Comparison of ENCODE assay signal across 20 cellular contexts in genomic region chr1:201053155-201053860, GRCh38. TPM values are rescaled to one million over a fixed set of nuclear protein-coding genes. Genes with fewer than 3 reads are reported as not detected.
DNase-seq lines count a peak whose midpoint lies in the region; ATAC-seq and TF ChIP-seq lines count a peak whose summit lies in the region.
"Had no signal": no experiment of that assay in that cellular context is flagged by ENCODE, and none has a peak within 500 bp of the region (broad histone marks: within the 10 kb centered on the region; RNA-seq: fewer than 3 reads in every experiment).

No MANE protein-coding gene starts in this region.

- ATAC-seq in activated B cell treated with CpG ODN at 0.5 μM for 24 hours (ENCODE audit: low read depth) = peak; percentile 63
- no peak for ATAC-seq in HG02642 (IDR thresholded peaks at IDR 0.05; ENCODE audit: poor library complexity, unreplicated experiment)
- ATAC-seq in GM21619 (IDR thresholded peaks at IDR 0.05; ENCODE audit: unreplicated experiment) = no peak
- ATAC-seq: activated CD4-positive, alpha-beta T cell treated with anti-CD3 and anti-CD28 coated beads for 36 hours; CD8-positive, alpha-beta T cell had no signal

- H2AK5ac ChIP-seq in neuronal stem cell (ENCODE audit: low read depth, low read length) = peak overlapping the region; percentile 5

- H3K27ac ChIP-seq in KMS-11 = no peak overlapping the region
- H3K27ac ChIP-seq in neuronal stem cell (replicated peaks; ENCODE audit: low read length) = no peak overlapping the region
- H3K27ac ChIP-seq: SJSA1, uterus had no signal

- no peak overlapping the region for H3K27ac Mint-ChIP-seq in activated B cell treated with CpG ODN at 0.5 μM for 24 hours
- H3K27ac Mint-ChIP-seq: activated CD4-positive, alpha-beta T cell treated with anti-CD3 and anti-CD28 coated beads for 36 hours; CD8-positive, alpha-beta T cell had no signal

- peak overlapping the region; percentile 74 for H3K23ac ChIP-seq in neuronal stem cell (ENCODE audit: low read depth, low read length, poor library complexity)

- TF ChIP-seq CTCF in KMS-11 (conservative IDR thresholded peaks at IDR 0.05; ENCODE audit: low read depth, low read length) = peak; percentile 38; the same call in 1 of the 2 replicates
- no peak for TF ChIP-seq CTCF in activated B cell treated with CpG ODN at 0.5 μM for 24 hours (IDR thresholded peaks at IDR 0.05)

- no peaks in the 10 kb centered on the region for H4K20me1 ChIP-seq in KMS-11 (ENCODE audit: insufficient read depth)

- H3K4me1 ChIP-seq in KMS-11 (ENCODE audit: low read depth, poor library complexity, severe bottlenecking) = no peaks in the 10 kb centered on the region
- H3K4me1 ChIP-seq in neuronal stem cell (ENCODE audit: control insufficient read depth in 2 of 2, insufficient read depth in 1 of 2, low read depth in 1 of 2, low read length in 2 of 2) = peaks cover 7 to 12% of the 10 kb centered on the region in 2 donors
- H3K4me1 ChIP-seq: uterus had no signal

- H3K9me3 ChIP-seq in neuronal stem cell (replicated peaks in 1 of 2; ENCODE audit: control insufficient read depth in 2 of 2, insufficient read depth in 1 of 2, low read depth in 1 of 2, low read length in 2 of 2) = no peaks in the 10 kb centered on the region
- H3K9me3 ChIP-seq: SJSA1, uterus had no signal

- no peak overlapping the region for H3K4me3 ChIP-seq in KMS-11 (IDR thresholded peaks at IDR 0.05; ENCODE audit: insufficient read depth, low read depth, low read length)
- no peak overlapping the region for H3K4me3 ChIP-seq in neuronal stem cell (ENCODE audit: low read length in 2 of 2)
- H3K4me3 ChIP-seq: SJSA1, uterus had no signal

- peaks cover 70% of the 10 kb centered on the region for H3K4me1 Mint-ChIP-seq in activated B cell treated with CpG ODN at 0.5 μM for 24 hours

- WGBS in neuronal stem cell (ENCODE audit: extremely low coverage in 2 of 2, insufficient read length in 2 of 2, insufficient replicate concordance in 1 of 2), 2 donors = no CpG with 5 or more reads among the region's 22 CpGs

- no peak overlapping the region for H2AFZ ChIP-seq in KMS-11 (ENCODE audit: low read depth)
- no peak overlapping the region for H2AFZ ChIP-seq in neuronal stem cell (ENCODE audit: low read length)

- H3K18ac ChIP-seq in neuronal stem cell (ENCODE audit: low read length) = peak overlapping the region; percentile 78

- peaks cover 3% of the 10 kb centered on the region; the same call in 1 of the 2 replicates for H3K27me3 ChIP-seq in KMS-11 (ENCODE audit: insufficient read depth, low read depth)
- peaks cover 0 to 36% (median 0%) of the 10 kb centered on the region in 3 experiments for H3K27me3 ChIP-seq in neuronal stem cell (ENCODE audit: control insufficient read depth in 3 of 3, insufficient read depth in 3 of 3, low read depth in 1 of 3, low read length in 3 of 3)
- H3K27me3 ChIP-seq: SJSA1, uterus had no signal

- H3K27me3 Mint-ChIP-seq in activated B cell treated with CpG ODN at 0.5 μM for 24 hours = peaks cover 5% of the 10 kb centered on the region
- H3K27me3 Mint-ChIP-seq: activated CD4-positive, alpha-beta T cell treated with anti-CD3 and anti-CD28 coated beads for 36 hours had no signal

- POLR2A ChIA-PET in activated B cell treated with CpG ODN at 0.5 μM for 24 hours (lab: Charles Lee) = no interaction called here

- H3K4me2 ChIP-seq in KMS-11 (no peak overlapping the region), neuronal stem cell (ENCODE audit: insufficient read depth, low read length, poor library complexity, severe bottlenecking) (no peak overlapping the region)

- H3K36me3 ChIP-seq in KMS-11 (ENCODE audit: insufficient read depth) (no peaks in the 10 kb centered on the region), neuronal stem cell (replicated peaks in 1 of 2; ENCODE audit: control insufficient read depth in 2 of 2, insufficient read depth in 2 of 2, low read length in 2 of 2) (no peaks in the 10 kb centered on the region)
- H3K36me3 ChIP-seq: SJSA1, uterus had no signal

- H2BK5ac ChIP-seq in neuronal stem cell (ENCODE audit: low read length) = no peak overlapping the region

- peak overlapping the region; percentile 42 for H2BK12ac ChIP-seq in neuronal stem cell (ENCODE audit: low read length)

- no peak overlapping the region for H3K4me3 Mint-ChIP-seq in activated B cell treated with CpG ODN at 0.5 μM for 24 hours
- H3K4me3 Mint-ChIP-seq: activated CD4-positive, alpha-beta T cell treated with anti-CD3 and anti-CD28 coated beads for 36 hours; CD8-positive, alpha-beta T cell had no signal

- no peak overlapping the region for H2BK120ac ChIP-seq in neuronal stem cell (ENCODE audit: low read depth, low read length)

- no peaks in the 10 kb centered on the region for H3K9me3 Mint-ChIP-seq in activated B cell treated with CpG ODN at 0.5 μM for 24 hours
- H3K9me3 Mint-ChIP-seq: CD8-positive, alpha-beta T cell had no signal

- H3K79me1 ChIP-seq in neuronal stem cell (ENCODE audit: low read depth, low read length) = no peaks in the 10 kb centered on the region

- H4K8ac ChIP-seq in neuronal stem cell (ENCODE audit: low read depth, low read length) = no peak overlapping the region

- H3K4ac ChIP-seq in neuronal stem cell (ENCODE audit: low read length) = no peak overlapping the region

- no peak overlapping the region for H2BK15ac ChIP-seq in neuronal stem cell (ENCODE audit: low read length)

- intact Hi-C loops in activated B cell treated with CpG ODN at 0.5 μM for 24 hours (cut with micrococcal nuclease) = no loop called here

- no peak overlapping the region for H4K91ac ChIP-seq in neuronal stem cell (ENCODE audit: low read depth, low read length, poor library complexity)

- no peak overlapping the region for H3K9ac ChIP-seq in KMS-11
- no peak overlapping the region for H3K9ac ChIP-seq in neuronal stem cell (ENCODE audit: low read depth, low read length, poor library complexity)

- no peaks in the 10 kb centered on the region for H3K79me2 ChIP-seq in KMS-11 (ENCODE audit: insufficient read depth, low read depth)

- CTCF ChIA-PET in activated B cell treated with CpG ODN at 0.5 μM for 24 hours (lab: Charles Lee) = no interaction called here

- no peak overlapping the region for H3K14ac ChIP-seq in neuronal stem cell (ENCODE audit: low read length)

- DNase-seq in activated CD4-positive, alpha-beta T cell treated with anti-CD3 and anti-CD28 coated beads for 48 hours = peak; percentile 10
- no peak for DNase-seq in activated CD4-positive, alpha-beta T cell treated with anti-CD3 and anti-CD28 coated beads, Interleukin-2, amount 50 U/mL, for 4 hours
- DNase-seq in activated B cell treated with CpG ODN at 0.5 μM for 24 hours = no peak
- no peak for DNase-seq in neuronal stem cell (ENCODE audit: low spot score)
- no peak for DNase-seq in activated CD4-positive, CD25-positive, alpha-beta regulatory T cell (lab: John Stamatoyannopoulos, UW)
- DNase-seq: activated CD4-positive, alpha-beta T cell treated with anti-CD3 and anti-CD28 coated beads for 36 hours; activated CD8-positive, alpha-beta memory T cell treated with anti-CD3 and anti-CD28 coated beads, Interleukin-2, amount 50 U/mL, for 48 hours; CD8-positive, alpha-beta T cell; hypothalamus; NCI-H446 treated with DMSO at 0.1 percent for 48 hours; stimulated activated CD4-positive, alpha-beta T cell treated with anti-CD3 and anti-CD28 coated beads, Interleukin-2, amount 100 ng/mL, for 24 hours; T1000; uterus had no signal

- H3K36me3 Mint-ChIP-seq in activated B cell treated with CpG ODN at 0.5 μM for 24 hours (ENCODE audit: low read depth) = no peaks in the 10 kb centered on the region
- H3K36me3 Mint-ChIP-seq: CD8-positive, alpha-beta T cell had no signal

RNA-seq across cellular contexts. Expression of gene KIF21B, which starts 29.8 kb away (rescaled TPM):
- total RNA-seq in activated B cell treated with CpG ODN at 0.5 μM for 24 hours = 28.1 and 31.8 TPM in 2 replicates
- 8.0 TPM for polyA plus RNA-seq in neuronal stem cell (2013, experiment 1 of 2)
- 8.0 TPM for polyA plus RNA-seq in neuronal stem cell (2013, experiment 2 of 2)

RNA-seq across cellular contexts. Expression of gene CACNA1S, which starts 58.9 kb away (rescaled TPM):
- total RNA-seq in activated B cell treated with CpG ODN at 0.5 μM for 24 hours = not detected in 2 replicates
- 0.17 TPM for polyA plus RNA-seq in neuronal stem cell (2013, experiment 1 of 2)
- polyA plus RNA-seq in neuronal stem cell (2013, experiment 2 of 2) = 0.21 TPM
- total RNA-seq: A673; activated CD4-positive, alpha-beta T cell treated with anti-CD3 and anti-CD28 coated beads for 36 hours; CD8-positive, alpha-beta T cell; G401; osteocyte; SJSA1 had no signal
